Comparison of ENCODE assay signal across 21 cellular contexts in the genomic region with DNA sequence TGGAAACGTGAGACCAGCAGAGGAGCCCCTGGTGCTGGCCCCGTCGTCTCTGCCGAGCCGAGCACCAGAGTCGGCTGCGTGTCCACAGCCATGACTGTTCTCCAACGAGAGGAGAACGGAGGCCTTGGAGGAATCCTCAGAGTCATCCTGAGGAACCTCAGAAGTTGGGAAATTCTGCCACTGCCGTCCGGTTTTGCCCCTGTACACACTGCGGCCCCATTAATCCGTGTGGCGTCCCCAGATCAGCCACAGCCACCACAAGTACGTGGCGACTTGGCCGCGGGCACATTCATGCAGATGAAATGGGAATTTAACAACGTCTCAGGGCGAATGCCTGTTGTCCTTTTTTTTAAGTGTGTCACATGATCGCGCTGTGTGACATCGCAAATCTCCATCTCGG.
DNase-seq lines count a peak whose midpoint lies in the region; ATAC-seq and TF ChIP-seq lines count a peak whose summit lies in the region.
"Had no signal": no experiment of that assay in that cellular context is flagged by ENCODE, and none has a peak within 500 bp of the region (broad histone marks: within the 10 kb centered on the region; RNA-seq: fewer than 3 reads in every experiment).

No MANE protein-coding gene starts in this region.

- ATAC-seq in GM19463 (IDR thresholded peaks at IDR 0.05; ENCODE audit: unreplicated experiment): no peak
- ATAC-seq: CD8-positive, alpha-beta T cell had no signal

- H3K79me2 ChIP-seq in neural progenitor cell (ENCODE audit: low read depth) (no peaks in the 10 kb centered on the region), Karpas-422 (ENCODE audit: low read length) (no peaks in the 10 kb centered on the region)

- H3K4me1 Mint-ChIP-seq in activated CD4-positive, alpha-beta T cell treated with anti-CD3 and anti-CD28 coated beads, Interleukin-2, amount 10 ng/mL, durations not matched to agents 7 days and 5 days: no peaks in the 10 kb centered on the region
- peaks cover 63% of the 10 kb centered on the region for H3K4me1 Mint-ChIP-seq in neural progenitor cell

- no peak overlapping the region for H3K27ac Mint-ChIP-seq in activated CD4-positive, alpha-beta T cell treated with anti-CD3 and anti-CD28 coated beads, Interleukin-2, amount 10 ng/mL, durations not matched to agents 7 days and 5 days
- H3K27ac Mint-ChIP-seq in neural progenitor cell: peak overlapping the region; percentile 93
- H3K27ac Mint-ChIP-seq: CD8-positive, alpha-beta T cell; HFFc6 had no signal

- no peak overlapping the region for H3K4me3 Mint-ChIP-seq in activated CD4-positive, alpha-beta T cell treated with anti-CD3 and anti-CD28 coated beads, Interleukin-2, amount 10 ng/mL, durations not matched to agents 7 days and 5 days
- peak overlapping the region; percentile 46 for H3K4me3 Mint-ChIP-seq in neural progenitor cell
- H3K4me3 Mint-ChIP-seq: CD8-positive, alpha-beta T cell; HFFc6 had no signal

- no peaks in the 10 kb centered on the region for H3K36me3 ChIP-seq in ectodermal cell (ENCODE audit: control insufficient read depth, insufficient read depth, low read length)
- H3K36me3 ChIP-seq in neural progenitor cell: no peaks in the 10 kb centered on the region
- H3K36me3 ChIP-seq in Karpas-422 (ENCODE audit: insufficient read depth, low read length): no peaks in the 10 kb centered on the region
- H3K36me3 ChIP-seq: SJCRH30 had no signal

- POLR2A ChIA-PET in activated CD4-positive, alpha-beta T cell treated with anti-CD3 and anti-CD28 coated beads, Interleukin-2, amount 10 ng/mL, durations not matched to agents 7 days and 5 days (lab: Charles Lee): no interaction called here

- H3K4me3 ChIP-seq in ectodermal cell (ENCODE audit: insufficient read depth, low read depth, low read length) (no peak overlapping the region), neural progenitor cell (no peak overlapping the region), Karpas-422 (ENCODE audit: low read length) (no peak overlapping the region)
- H3K4me3 ChIP-seq: SJCRH30 had no signal

- H3K9ac ChIP-seq in neural progenitor cell (no peak overlapping the region), Karpas-422 (ENCODE audit: low read length) (no peak overlapping the region)

- no peaks in the 10 kb centered on the region for H3K27me3 ChIP-seq in ectodermal cell (ENCODE audit: control insufficient read depth, insufficient read depth, low read length, poor library complexity, severe bottlenecking)
- H3K27me3 ChIP-seq in neural progenitor cell: peaks cover 69% of the 10 kb centered on the region
- no peaks in the 10 kb centered on the region for H3K27me3 ChIP-seq in Karpas-422 (ENCODE audit: low read length)
- H3K27me3 ChIP-seq: SJCRH30 had no signal

- peak; percentile 0 for DNase-seq in activated CD4-positive, alpha-beta T cell treated with anti-CD3 and anti-CD28 coated beads, Interleukin-2, amount 10 ng/mL, durations not matched to agents 7 days and 5 days
- no peak for DNase-seq in activated CD4-positive, alpha-beta T cell treated with anti-CD3 and anti-CD28 coated beads, Interleukin-2, amount 50 U/mL, for 1 hour
- DNase-seq in neural progenitor cell (ENCODE audit: low spot score) (no peak), Karpas-422 (no peak), LoVo (ENCODE audit: low spot score) (no peak)
- DNase-seq: 8988T, C1 segment of cervical spinal cord, DMS153, H7, HFFc6, KG1, MV-4-11, NCI-H1694 treated with DMSO at 0.1 percent for 48 hours, NCI-H2081 treated with DMSO at 0.1 percent for 48 hours, NCI-H2171 treated with DMSO at 0.1 percent for 48 hours, OCI-M1, SJCRH30 had no signal

- peaks cover 20% of the 10 kb centered on the region for H4K20me1 ChIP-seq in neural progenitor cell (ENCODE audit: low read depth)
- H4K20me1 ChIP-seq in Karpas-422 (ENCODE audit: insufficient read depth, low read depth, low read length): no peaks in the 10 kb centered on the region

- H3K4me2 ChIP-seq in neural progenitor cell (no peak overlapping the region), Karpas-422 (ENCODE audit: low read depth, low read length, poor library complexity, severe bottlenecking) (no peak overlapping the region)

- no peaks in the 10 kb centered on the region for H3K9me2 ChIP-seq in Karpas-422 (replicated peaks; ENCODE audit: insufficient read depth, low read length)

- H3K9me3 ChIP-seq in ectodermal cell (ENCODE audit: control insufficient read depth, low read length) (no peaks in the 10 kb centered on the region), neural progenitor cell (ENCODE audit: low read depth) (no peaks in the 10 kb centered on the region), Karpas-422 (ENCODE audit: low read length) (no peaks in the 10 kb centered on the region)
- H3K9me3 ChIP-seq: SJCRH30 had no signal

- 94% methylated on average over 24 of the region's 24 CpGs for WGBS in ectodermal cell, 2 experiments

- H3K27ac ChIP-seq in ectodermal cell (ENCODE audit: insufficient read depth, low read depth, low read length, poor library complexity, severe bottlenecking) (peak overlapping the region; percentile 97), neural progenitor cell (no peak overlapping the region), Karpas-422 (ENCODE audit: low read length) (no peak overlapping the region)
- H3K27ac ChIP-seq: HL-60, SJCRH30 had no signal

- no peaks in the 10 kb centered on the region for H3K9me3 Mint-ChIP-seq in activated CD4-positive, alpha-beta T cell treated with anti-CD3 and anti-CD28 coated beads, Interleukin-2, amount 10 ng/mL, durations not matched to agents 7 days and 5 days
- H3K9me3 Mint-ChIP-seq in neural progenitor cell: no peaks in the 10 kb centered on the region
- H3K9me3 Mint-ChIP-seq: CD8-positive, alpha-beta T cell had no signal

- H2AFZ ChIP-seq in neural progenitor cell (replicated peaks) (no peak overlapping the region), Karpas-422 (ENCODE audit: low read length) (no peak overlapping the region)

- no peaks in the 10 kb centered on the region for H3F3A ChIP-seq in neural progenitor cell (ENCODE audit: low read depth)

- no peaks in the 10 kb centered on the region for H3K27me3 Mint-ChIP-seq in activated CD4-positive, alpha-beta T cell treated with anti-CD3 and anti-CD28 coated beads, Interleukin-2, amount 10 ng/mL, durations not matched to agents 7 days and 5 days
- H3K27me3 Mint-ChIP-seq in neural progenitor cell (ENCODE audit: insufficient read depth, low read depth): peaks cover 11% of the 10 kb centered on the region

- TF ChIP-seq CTCF in neural progenitor cell (IDR thresholded peaks at IDR 0.05): no peak

- CTCF ChIA-PET in activated CD4-positive, alpha-beta T cell treated with anti-CD3 and anti-CD28 coated beads, Interleukin-2, amount 10 ng/mL, durations not matched to agents 7 days and 5 days (lab: Charles Lee): no interaction called here

- H3K4me1 ChIP-seq in ectodermal cell (ENCODE audit: control insufficient read depth, insufficient read depth, low read length) (peaks cover 28% of the 10 kb centered on the region), neural progenitor cell (peaks cover 7% of the 10 kb centered on the region), Karpas-422 (ENCODE audit: low read length) (no peaks in the 10 kb centered on the region)
- H3K4me1 ChIP-seq: SJCRH30 had no signal

- H3K36me3 Mint-ChIP-seq in activated CD4-positive, alpha-beta T cell treated with anti-CD3 and anti-CD28 coated beads, Interleukin-2, amount 10 ng/mL, durations not matched to agents 7 days and 5 days (ENCODE audit: low read depth): no peaks in the 10 kb centered on the region
- H3K36me3 Mint-ChIP-seq in neural progenitor cell: no peaks in the 10 kb centered on the region
- H3K36me3 Mint-ChIP-seq: CD8-positive, alpha-beta T cell had no signal
